ENCODE assay signal across 1 cellular context in the genomic region with DNA sequence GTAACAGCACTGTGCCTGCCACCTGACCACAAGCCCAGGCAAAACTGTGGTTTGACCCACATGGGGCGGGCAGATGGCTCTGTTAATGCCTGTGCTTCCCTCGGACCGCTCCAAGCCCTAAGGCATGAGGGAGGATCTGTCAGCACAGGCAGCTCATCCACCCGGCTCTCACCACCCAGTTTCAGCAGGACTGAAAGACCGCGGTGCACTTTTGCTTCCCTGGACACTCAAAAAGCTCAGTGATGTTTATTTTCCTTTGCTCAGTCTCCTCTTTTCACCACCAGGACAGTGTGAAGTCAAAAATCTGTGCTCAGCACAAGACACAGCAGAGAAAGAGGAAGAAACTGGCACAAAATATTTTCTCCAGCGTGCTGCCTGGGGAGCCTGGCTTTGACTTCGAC.
TF ChIP-seq lines count a peak whose summit lies in the region.

No MANE protein-coding gene starts in this region.

TF ChIP-seq in HepG2, 621 proteins besides CTCF, POLR2A, EP300 and RAD21 (continued from another document):
- TF ChIP-seq HNRNPK (IDR thresholded peaks at IDR 0.05; ENCODE audit: low read depth, low read length, poor library complexity, severe bottlenecking) (no peak), MAFG (CRISPR knock-in tag; IDR thresholded peaks at IDR 0.05) (no peak), HDAC6 (IDR thresholded peaks at IDR 0.05; ENCODE audit: low read depth, low read length) (no peak), ZSCAN31 (CRISPR knock-in tag; IDR thresholded peaks at IDR 0.05; ENCODE audit: low read depth) (no peak), ZNF749 (CRISPR knock-in tag; IDR thresholded peaks at IDR 0.05; ENCODE audit: borderline replicate concordance) (no peak), ZBTB8A (CRISPR knock-in tag; IDR thresholded peaks at IDR 0.05; ENCODE audit: borderline replicate concordance, low read depth) (no peak), SMAD9 (CRISPR knock-in tag; IDR thresholded peaks at IDR 0.05) (no peak)
